Comparison of ENCODE assay signal across 17 cellular contexts in genomic region chr14:92385561-92385960, GRCh38.
"Had no signal": no experiment of that assay in that cellular context is flagged by ENCODE, and none has a peak within 500 bp of the region (broad histone marks: within the 10 kb centered on the region; RNA-seq: fewer than 3 reads in every experiment).

No MANE protein-coding gene starts in this region.

- H3K36me3 ChIP-seq: heart right ventricle, spleen, transverse colon had no signal

- H3K27me3 Mint-ChIP-seq: naive thymus-derived CD4-positive, alpha-beta T cell; stimulated activated naive CD8-positive, alpha-beta T cell treated with anti-CD3 and anti-CD28 coated beads, Interleukin-15, amount 100 ng/mL, for 72 hours had no signal

- H3K4me3 ChIP-seq: heart right ventricle, testis, transverse colon had no signal

- H3K4me1 ChIP-seq: testis, transverse colon had no signal

- H3K27me3 ChIP-seq: testis, transverse colon had no signal

- H3K36me3 Mint-ChIP-seq: naive thymus-derived CD4-positive, alpha-beta T cell; stimulated activated naive B cell treated with anti-CD40 and anti-IgM and Interleukin-4, amounts not matched to agents 10 μg/mL and 1 μg/mL and 100 μg/mL, for 72 hours had no signal

- H3K4me3 Mint-ChIP-seq: naive thymus-derived CD4-positive, alpha-beta T cell; nephron progenitor cell; stimulated activated naive B cell treated with anti-CD40 and anti-IgM and Interleukin-4, amounts not matched to agents 10 μg/mL and 1 μg/mL and 100 μg/mL, for 72 hours; stimulated activated naive CD8-positive, alpha-beta T cell treated with anti-CD3 and anti-CD28 coated beads, Interleukin-15, amount 100 ng/mL, for 72 hours had no signal

- H3K27ac ChIP-seq: testis, transverse colon had no signal

- H3K9me3 ChIP-seq: heart right ventricle, spleen, testis, transverse colon had no signal

- ATAC-seq: esophagus mucosa; heart right ventricle; left lobe of liver; naive thymus-derived CD4-positive, alpha-beta T cell; sciatic nerve; stimulated activated naive B cell treated with anti-CD40 and anti-IgM and Interleukin-4, amounts not matched to agents 10 μg/mL and 1 μg/mL and 100 μg/mL, for 72 hours; stimulated activated naive CD8-positive, alpha-beta T cell treated with anti-CD3 and anti-CD28 coated beads, Interleukin-15, amount 100 ng/mL, for 72 hours had no signal

- H3K27ac Mint-ChIP-seq: naive thymus-derived CD4-positive, alpha-beta T cell; nephron progenitor cell; stimulated activated naive B cell treated with anti-CD40 and anti-IgM and Interleukin-4, amounts not matched to agents 10 μg/mL and 1 μg/mL and 100 μg/mL, for 72 hours; stimulated activated naive CD8-positive, alpha-beta T cell treated with anti-CD3 and anti-CD28 coated beads, Interleukin-15, amount 100 ng/mL, for 72 hours had no signal

- DNase-seq: effector memory CD4-positive, alpha-beta T cell; heart right ventricle; islet precursor cell; mammary epithelial cell; naive thymus-derived CD4-positive, alpha-beta T cell; nephron progenitor cell; posterior cingulate gyrus; spleen; stimulated activated CD4-positive, alpha-beta T cell treated with anti-CD3 and anti-CD28 coated beads, Interleukin-2, amount 100 ng/mL, for 24 hours; stimulated activated CD4-positive, alpha-beta T cell treated with anti-CD3 and anti-CD28 coated beads, Interleukin-4, amount 100 ng/mL, for 4 hours; stimulated activated naive B cell treated with anti-CD40 and anti-IgM and Interleukin-4, amounts not matched to agents 10 μg/mL and 1 μg/mL and 100 μg/mL, for 72 hours; stimulated activated naive CD8-positive, alpha-beta T cell treated with anti-CD3 and anti-CD28 coated beads, Interleukin-15, amount 100 ng/mL, for 72 hours; testis; transverse colon had no signal
